In the genomic region with DNA sequence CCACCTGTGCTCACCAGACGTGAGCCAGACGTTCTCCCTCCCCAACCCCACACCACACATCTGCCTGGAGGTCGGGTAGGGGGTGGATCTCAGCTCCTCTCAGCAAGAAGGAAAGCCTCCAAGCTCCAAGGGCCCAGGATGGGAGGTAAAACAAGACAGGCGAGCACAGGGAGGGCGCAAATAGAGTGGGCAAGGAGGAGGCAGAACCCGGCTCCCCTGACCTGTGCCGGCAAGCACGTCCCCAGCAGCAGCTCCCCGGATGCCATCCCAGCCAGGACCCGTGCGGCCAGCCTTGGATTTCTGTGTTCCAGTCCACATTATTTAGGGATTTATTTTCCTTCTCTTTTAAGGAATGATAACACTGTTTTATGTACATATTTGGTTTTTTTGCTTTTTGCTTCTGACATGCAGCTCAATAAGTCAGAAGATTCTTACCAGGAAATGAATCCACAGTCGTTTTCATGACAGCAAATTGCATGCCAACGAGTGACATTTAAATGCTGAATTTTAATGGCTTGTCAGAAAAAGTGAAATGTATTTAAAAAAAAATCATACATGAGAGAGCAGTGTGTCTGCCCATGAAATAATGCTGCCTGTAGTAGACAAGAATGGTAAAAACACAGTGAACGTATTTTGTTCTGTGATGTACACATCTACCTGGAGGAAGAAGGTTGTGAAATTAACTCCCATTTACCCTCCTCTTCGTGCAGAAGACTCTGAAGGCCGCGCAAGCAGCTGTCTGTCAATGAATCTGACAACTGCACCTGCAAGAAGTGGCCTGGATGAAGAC, we compare ENCODE assay signal across 19 cellular contexts.
DNase-seq lines count a peak whose midpoint lies in the region; ATAC-seq, FAIRE-seq and TF ChIP-seq lines count a peak whose summit lies in the region.
"Had no signal": no experiment of that assay in that cellular context is flagged by ENCODE, and none has a peak within 500 bp of the region (broad histone marks: within the 10 kb centered on the region; RNA-seq: fewer than 3 reads in every experiment).

No MANE protein-coding gene starts in this region.

- H3K4me3 ChIP-seq in endodermal cell (ENCODE audit: low read length) (peak overlapping the region; percentile 73), upper lobe of right lung (no peak overlapping the region)
- H3K4me3 ChIP-seq: BLaER1, GM23248, HAP-1 had no signal

- ATAC-seq in Right ventricle myocardium inferior (no peak), upper lobe of right lung (peak; percentile 19)

- H3K4me3 Mint-ChIP-seq in endodermal cell = no peak overlapping the region
- H3K4me3 Mint-ChIP-seq: CD8-positive, alpha-beta memory T cell; HFFc6 had no signal

- H3K9me3 ChIP-seq in endodermal cell (ENCODE audit: control insufficient read depth, low read length) (peaks cover 83% of the 10 kb centered on the region), upper lobe of right lung (peaks cover 10% of the 10 kb centered on the region)
- H3K9me3 ChIP-seq: HAP-1 had no signal

- H3K36me3 Mint-ChIP-seq in endodermal cell (ENCODE audit: low read depth) = peaks cover 17% of the 10 kb centered on the region
- H3K36me3 Mint-ChIP-seq: CD8-positive, alpha-beta memory T cell had no signal

- intact Hi-C loops in cardiac septum (cut with DNase I) (no loop called here), Right ventricle myocardium inferior (cut with DNase I) (no loop called here), upper lobe of right lung (cut with DNase I) (no loop called here)

- no peak overlapping the region for H3K9ac ChIP-seq in endodermal cell (ENCODE audit: extremely low read depth, low read length, poor library complexity, severe bottlenecking)
- H3K9ac ChIP-seq: BLaER1, GM23248 had no signal

- H3K27me3 Mint-ChIP-seq in endodermal cell (ENCODE audit: insufficient read depth) = peaks cover 6% of the 10 kb centered on the region

- FAIRE-seq in D721Med (lab: Jason Lieb, UNC) = no peak

- no peak overlapping the region for H3K27ac ChIP-seq in endodermal cell (ENCODE audit: low read depth, low read length)
- H3K27ac ChIP-seq in upper lobe of right lung = no peak overlapping the region
- H3K27ac ChIP-seq: BLaER1, GM23248 had no signal

- H3K4me1 ChIP-seq in endodermal cell (ENCODE audit: control insufficient read depth, insufficient read depth, low read length) (no peaks in the 10 kb centered on the region), upper lobe of right lung (no peaks in the 10 kb centered on the region)
- H3K4me1 ChIP-seq: BLaER1, Caco-2, HAP-1 had no signal

- TF ChIP-seq CTCF in endodermal cell (conservative IDR thresholded peaks at IDR 0.05) = no peak
- TF ChIP-seq CTCF in upper lobe of right lung (IDR thresholded peaks at IDR 0.05) = no peak
- TF ChIP-seq CTCF in D721Med (IDR thresholded peaks at IDR 0.05; ENCODE audit: insufficient read depth, missing control alignments) = no peak

- H3K27ac Mint-ChIP-seq in endodermal cell = no peak overlapping the region
- H3K27ac Mint-ChIP-seq: CD8-positive, alpha-beta memory T cell; HFFc6; IgD-negative memory B cell had no signal

- peaks cover 74% of the 10 kb centered on the region for H3K9me3 Mint-ChIP-seq in endodermal cell

- peak; percentile 31 for DNase-seq in cardiac septum (ENCODE audit: low spot score)
- DNase-seq in Right ventricle myocardium inferior (ENCODE audit: missing footprints) = no peak
- DNase-seq in endodermal cell = no peak
- DNase-seq in mesenteric fat pad (ENCODE audit: low spot score) = peak; percentile 62
- no peak for DNase-seq in upper lobe of right lung
- DNase-seq in MV-4-11 (lab: John Stamatoyannopoulos, UW) = no peak
- DNase-seq in SK-N-DZ (ENCODE audit: low spot score) = no peak
- no peak for DNase-seq in D721Med (ENCODE audit: insufficient read length, low spot score)
- DNase-seq: 8988T; AML-193; Caco-2; CD8-positive, alpha-beta memory T cell; DMS53; GF-D8; GM23248; HFFc6 had no signal

- H3K27me3 ChIP-seq in endodermal cell (ENCODE audit: control insufficient read depth, insufficient read depth, low read length, poor library complexity, severe bottlenecking) (no peaks in the 10 kb centered on the region), upper lobe of right lung (no peaks in the 10 kb centered on the region)
- H3K27me3 ChIP-seq: BLaER1 had no signal

- WGBS in endodermal cell (ENCODE audit: insufficient coverage in 1 of 2, insufficient read length in 1 of 2), 2 experiments = 73 to 78% methylated on average over 12 to 17 of the region's 17 CpGs

- H3K36me3 ChIP-seq in endodermal cell (ENCODE audit: control insufficient read depth, insufficient read depth, low read length) (no peaks in the 10 kb centered on the region), upper lobe of right lung (no peaks in the 10 kb centered on the region)
- H3K36me3 ChIP-seq: HAP-1 had no signal

- H3K4me1 Mint-ChIP-seq in endodermal cell = no peaks in the 10 kb centered on the region
- H3K4me1 Mint-ChIP-seq: CD8-positive, alpha-beta memory T cell; IgD-negative memory B cell had no signal

Comparison
In these comparisons a context has a peak if more than half of its experiments do, and no peak if none do; other contexts are left out.
1. DNase-seq: peak in cardiac septum (single experiment) and mesenteric fat pad (single experiment); none in Right ventricle myocardium inferior (single experiment), endodermal cell (single experiment), upper lobe of right lung (single experiment), MV-4-11 (single experiment), SK-N-DZ (single experiment) and D721Med (single experiment).